ENCODE assay signal across 13 cellular contexts in the genomic region with DNA sequence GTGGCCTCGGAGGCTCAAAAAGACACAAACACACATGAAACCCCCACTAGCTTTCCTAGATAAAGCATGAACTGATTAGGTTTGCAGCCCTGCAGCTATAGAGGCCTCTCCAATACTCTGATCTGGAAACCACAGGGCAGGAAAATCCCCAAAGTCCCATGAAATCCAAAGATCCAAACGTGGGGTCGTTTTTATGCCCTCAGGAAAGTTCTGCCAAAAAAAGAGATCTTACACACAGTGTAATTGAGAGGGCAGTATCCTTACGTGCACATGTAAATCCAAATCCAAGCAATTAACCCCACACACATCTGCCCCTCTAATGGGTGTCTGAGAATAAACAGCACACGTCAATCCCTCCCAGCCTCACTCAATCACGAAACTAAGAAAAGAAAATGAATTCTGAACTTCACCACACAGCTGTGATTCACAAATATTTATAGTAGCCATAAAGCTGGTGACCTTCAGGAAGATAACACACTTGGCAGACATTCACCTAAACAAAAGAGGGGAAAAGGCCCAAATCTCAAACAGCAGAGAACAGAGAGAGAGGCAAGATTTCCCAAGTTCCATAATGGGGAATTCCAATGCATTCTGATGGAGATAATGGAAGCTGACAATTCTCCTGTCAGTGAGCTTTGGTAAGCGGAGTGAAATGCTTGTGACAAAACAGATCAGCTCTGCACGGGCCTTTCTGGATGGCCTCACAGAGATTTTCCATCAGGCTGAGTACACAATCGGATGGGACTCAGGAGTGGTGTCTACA.
DNase-seq lines count a peak whose midpoint lies in the region; ATAC-seq and TF ChIP-seq lines count a peak whose summit lies in the region.
"Had no signal": no experiment of that assay in that cellular context is flagged by ENCODE, and none has a peak within 500 bp of the region (broad histone marks: within the 10 kb centered on the region; RNA-seq: fewer than 3 reads in every experiment).

No MANE protein-coding gene starts in this region.

- ATAC-seq in mucosa of descending colon, result peak; percentile 8
- no peak for ATAC-seq in HG03196 (IDR thresholded peaks at IDR 0.05; ENCODE audit: unreplicated experiment)
- ATAC-seq: Panc1 had no signal

- H3K27me3 ChIP-seq in AG04450 (ENCODE audit: control insufficient read depth, insufficient read depth, low read length), result no peaks in the 10 kb centered on the region
- H3K27me3 ChIP-seq in ectodermal cell (ENCODE audit: control insufficient read depth, insufficient read depth, low read length, poor library complexity, severe bottlenecking), result no peaks in the 10 kb centered on the region

- POLR2A ChIA-PET in AG04450 (lab: Yijun Ruan, JAX), result interaction anchor here (0.8 to 1.0 kb wide), 2 partner anchors 51 to 974 kb away, joined by 3 read pairs; no protein-coding TSS in a partner anchor

- H3K9me3 ChIP-seq in AG04450 (ENCODE audit: control insufficient read depth, insufficient read depth, low read length) (no peaks in the 10 kb centered on the region), ectodermal cell (ENCODE audit: control insufficient read depth, low read length) (no peaks in the 10 kb centered on the region), mucosa of descending colon (no peaks in the 10 kb centered on the region)

- WGBS in ectodermal cell, 2 experiments, result 53 to 54% methylated on average over 9 of the region's 9 CpGs

- CTCF ChIA-PET in AG04450 (lab: Charles Lee), result interaction anchor here (0.5 kb wide), 1 partner anchor 150 kb away, joined by 3 read pairs; no protein-coding TSS in a partner anchor

- TF ChIP-seq CTCF in AG04450 (IDR thresholded peaks at IDR 0.05; ENCODE audit: low read depth, low read length), result no peak
- TF ChIP-seq CTCF in mucosa of descending colon (IDR thresholded peaks at IDR 0.05), result no peak

- DNase-seq in AG04450 (ENCODE audit: low read depth, low spot score) (no peak), NCI-H69 (lab: John Stamatoyannopoulos, UW) (peak; percentile 7), mucosa of descending colon (no peak), anterior cingulate cortex (lab: John Stamatoyannopoulos, UW) (no peak), DMS153 (lab: John Stamatoyannopoulos, UW) (no peak)
- DNase-seq in effector CD4-positive, alpha-beta T cell, result no peak
- DNase-seq: activated T-cell treated with anti-CD3 and anti-CD28 coated beads, Interleukin-2, amount 50 U/mL, for 24 hours; DMS79; NCI-H2081; stimulated activated CD8-positive, alpha-beta memory T cell treated with anti-CD3 and anti-CD28 coated beads, Interleukin-4, amount 100 ng/mL, for 48 hours had no signal

- H3K4me1 ChIP-seq in ectodermal cell (ENCODE audit: control insufficient read depth, insufficient read depth, low read length) (peaks cover 22% of the 10 kb centered on the region), mucosa of descending colon (ENCODE audit: low read depth) (no peaks in the 10 kb centered on the region)

- H3K27ac ChIP-seq in AG04450 (ENCODE audit: low read depth, low read length), result peak overlapping the region; percentile 76
- peak overlapping the region; percentile 68 for H3K27ac ChIP-seq in ectodermal cell (ENCODE audit: insufficient read depth, low read depth, low read length, poor library complexity, severe bottlenecking)

- H3K36me3 ChIP-seq in ectodermal cell (ENCODE audit: control insufficient read depth, insufficient read depth, low read length) (no peaks in the 10 kb centered on the region), mucosa of descending colon (ENCODE audit: low read depth) (no peaks in the 10 kb centered on the region)

- intact Hi-C loops in mucosa of descending colon (cut with DNase I, micrococcal nuclease), result no loop called here

- H3K4me3 ChIP-seq in AG04450 (ENCODE audit: low read depth, low read length), result no peak overlapping the region
- no peak overlapping the region for H3K4me3 ChIP-seq in ectodermal cell (ENCODE audit: insufficient read depth, low read depth, low read length)
- H3K4me3 ChIP-seq in mucosa of descending colon, result no peak overlapping the region
